ENCODE assay signal across 1 cellular context in the genomic region with DNA sequence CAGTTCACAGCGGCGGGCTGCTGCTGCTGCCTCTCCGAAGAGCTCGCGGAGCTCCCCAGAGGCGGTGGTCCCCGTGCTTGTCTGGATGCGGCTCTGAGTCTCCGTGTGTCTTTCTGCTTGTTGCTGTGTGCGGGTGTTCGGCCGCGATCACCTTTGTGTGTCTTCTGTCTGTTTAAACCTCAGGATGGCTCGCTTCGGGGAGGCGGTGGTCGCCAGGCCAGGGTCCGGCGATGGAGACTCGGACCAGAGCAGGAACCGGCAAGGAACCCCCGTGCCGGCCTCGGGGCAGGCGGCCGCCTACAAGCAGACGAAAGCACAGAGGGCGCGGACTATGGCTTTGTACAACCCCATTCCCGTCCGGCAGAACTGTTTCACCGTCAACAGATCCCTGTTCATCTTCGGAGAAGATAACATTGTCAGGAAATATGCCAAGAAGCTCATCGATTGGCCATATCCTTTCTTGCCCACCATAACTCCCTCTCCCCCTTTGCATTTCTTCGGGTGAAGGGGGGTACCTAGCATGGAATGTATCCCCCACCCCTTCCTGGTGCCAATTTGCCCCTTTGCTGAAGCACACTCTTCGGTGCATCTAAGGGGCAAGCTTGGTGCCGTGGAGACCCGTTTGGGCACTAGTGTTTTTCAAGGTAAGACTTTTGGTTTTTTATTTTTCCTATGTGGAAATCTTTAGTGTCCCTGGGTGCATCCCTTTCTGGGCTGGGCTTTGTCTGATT.
TF ChIP-seq lines count a peak whose summit lies in the region.

No MANE protein-coding gene starts in this region.

TF ChIP-seq in WTC11, 78 proteins besides CTCF, POLR2A, EP300 and RAD21 (continued from another document):
- no peak for TF ChIP-seq ZNF512 (CRISPR knock-in tag; IDR thresholded peaks at IDR 0.05; ENCODE audit: borderline replicate concordance)
- TF ChIP-seq, protein P1, sequence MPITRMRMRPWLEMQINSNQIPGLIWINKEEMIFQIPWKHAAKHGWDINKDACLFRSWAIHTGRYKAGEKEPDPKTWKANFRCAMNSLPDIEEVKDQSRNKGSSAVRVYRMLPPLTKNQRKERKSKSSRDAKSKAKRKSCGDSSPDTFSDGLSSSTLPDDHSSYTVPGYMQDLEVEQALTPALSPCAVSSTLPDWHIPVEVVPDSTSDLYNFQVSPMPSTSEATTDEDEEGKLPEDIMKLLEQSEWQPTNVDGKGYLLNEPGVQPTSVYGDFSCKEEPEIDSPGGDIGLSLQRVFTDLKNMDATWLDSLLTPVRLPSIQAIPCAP (CRISPR knock-in tag; IDR thresholded peaks at IDR 0.05) = no peak
- no peak for TF ChIP-seq ELF4 (CRISPR knock-in tag; IDR thresholded peaks at IDR 0.05; ENCODE audit: low read depth)
- TF ChIP-seq, protein P2, sequence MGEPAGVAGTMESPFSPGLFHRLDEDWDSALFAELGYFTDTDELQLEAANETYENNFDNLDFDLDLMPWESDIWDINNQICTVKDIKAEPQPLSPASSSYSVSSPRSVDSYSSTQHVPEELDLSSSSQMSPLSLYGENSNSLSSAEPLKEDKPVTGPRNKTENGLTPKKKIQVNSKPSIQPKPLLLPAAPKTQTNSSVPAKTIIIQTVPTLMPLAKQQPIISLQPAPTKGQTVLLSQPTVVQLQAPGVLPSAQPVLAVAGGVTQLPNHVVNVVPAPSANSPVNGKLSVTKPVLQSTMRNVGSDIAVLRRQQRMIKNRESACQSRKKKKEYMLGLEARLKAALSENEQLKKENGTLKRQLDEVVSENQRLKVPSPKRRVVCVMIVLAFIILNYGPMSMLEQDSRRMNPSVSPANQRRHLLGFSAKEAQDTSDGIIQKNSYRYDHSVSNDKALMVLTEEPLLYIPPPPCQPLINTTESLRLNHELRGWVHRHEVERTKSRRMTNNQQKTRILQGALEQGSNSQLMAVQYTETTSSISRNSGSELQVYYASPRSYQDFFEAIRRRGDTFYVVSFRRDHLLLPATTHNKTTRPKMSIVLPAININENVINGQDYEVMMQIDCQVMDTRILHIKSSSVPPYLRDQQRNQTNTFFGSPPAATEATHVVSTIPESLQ (CRISPR knock-in tag; IDR thresholded peaks at IDR 0.05) = no peak
- no peak for TF ChIP-seq CREB1 (CRISPR knock-in tag; IDR thresholded peaks at IDR 0.05)
- no peak for TF ChIP-seq CDX4 (CRISPR knock-in tag; IDR thresholded peaks at IDR 0.05; ENCODE audit: borderline replicate concordance)
- TF ChIP-seq, protein P3, sequence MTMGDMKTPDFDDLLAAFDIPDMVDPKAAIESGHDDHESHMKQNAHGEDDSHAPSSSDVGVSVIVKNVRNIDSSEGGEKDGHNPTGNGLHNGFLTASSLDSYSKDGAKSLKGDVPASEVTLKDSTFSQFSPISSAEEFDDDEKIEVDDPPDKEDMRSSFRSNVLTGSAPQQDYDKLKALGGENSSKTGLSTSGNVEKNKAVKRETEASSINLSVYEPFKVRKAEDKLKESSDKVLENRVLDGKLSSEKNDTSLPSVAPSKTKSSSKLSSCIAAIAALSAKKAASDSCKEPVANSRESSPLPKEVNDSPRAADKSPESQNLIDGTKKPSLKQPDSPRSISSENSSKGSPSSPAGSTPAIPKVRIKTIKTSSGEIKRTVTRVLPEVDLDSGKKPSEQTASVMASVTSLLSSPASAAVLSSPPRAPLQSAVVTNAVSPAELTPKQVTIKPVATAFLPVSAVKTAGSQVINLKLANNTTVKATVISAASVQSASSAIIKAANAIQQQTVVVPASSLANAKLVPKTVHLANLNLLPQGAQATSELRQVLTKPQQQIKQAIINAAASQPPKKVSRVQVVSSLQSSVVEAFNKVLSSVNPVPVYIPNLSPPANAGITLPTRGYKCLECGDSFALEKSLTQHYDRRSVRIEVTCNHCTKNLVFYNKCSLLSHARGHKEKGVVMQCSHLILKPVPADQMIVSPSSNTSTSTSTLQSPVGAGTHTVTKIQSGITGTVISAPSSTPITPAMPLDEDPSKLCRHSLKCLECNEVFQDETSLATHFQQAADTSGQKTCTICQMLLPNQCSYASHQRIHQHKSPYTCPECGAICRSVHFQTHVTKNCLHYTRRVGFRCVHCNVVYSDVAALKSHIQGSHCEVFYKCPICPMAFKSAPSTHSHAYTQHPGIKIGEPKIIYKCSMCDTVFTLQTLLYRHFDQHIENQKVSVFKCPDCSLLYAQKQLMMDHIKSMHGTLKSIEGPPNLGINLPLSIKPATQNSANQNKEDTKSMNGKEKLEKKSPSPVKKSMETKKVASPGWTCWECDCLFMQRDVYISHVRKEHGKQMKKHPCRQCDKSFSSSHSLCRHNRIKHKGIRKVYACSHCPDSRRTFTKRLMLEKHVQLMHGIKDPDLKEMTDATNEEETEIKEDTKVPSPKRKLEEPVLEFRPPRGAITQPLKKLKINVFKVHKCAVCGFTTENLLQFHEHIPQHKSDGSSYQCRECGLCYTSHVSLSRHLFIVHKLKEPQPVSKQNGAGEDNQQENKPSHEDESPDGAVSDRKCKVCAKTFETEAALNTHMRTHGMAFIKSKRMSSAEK (CRISPR knock-in tag; IDR thresholded peaks at IDR 0.05; ENCODE audit: borderline replicate concordance) = no peak
- no peak for TF ChIP-seq ETV6 (CRISPR knock-in tag; IDR thresholded peaks at IDR 0.05)
- TF ChIP-seq MLX (CRISPR knock-in tag; IDR thresholded peaks at IDR 0.05) = no peak
- TF ChIP-seq ZNF219 (CRISPR knock-in tag; IDR thresholded peaks at IDR 0.05; ENCODE audit: borderline replicate concordance) = no peak
- no peak for TF ChIP-seq CBFB (CRISPR knock-in tag; IDR thresholded peaks at IDR 0.05; ENCODE audit: low read depth)
- no peak for TF ChIP-seq TCF7 (CRISPR knock-in tag; IDR thresholded peaks at IDR 0.05; ENCODE audit: low read depth)
- TF ChIP-seq, protein P4, sequence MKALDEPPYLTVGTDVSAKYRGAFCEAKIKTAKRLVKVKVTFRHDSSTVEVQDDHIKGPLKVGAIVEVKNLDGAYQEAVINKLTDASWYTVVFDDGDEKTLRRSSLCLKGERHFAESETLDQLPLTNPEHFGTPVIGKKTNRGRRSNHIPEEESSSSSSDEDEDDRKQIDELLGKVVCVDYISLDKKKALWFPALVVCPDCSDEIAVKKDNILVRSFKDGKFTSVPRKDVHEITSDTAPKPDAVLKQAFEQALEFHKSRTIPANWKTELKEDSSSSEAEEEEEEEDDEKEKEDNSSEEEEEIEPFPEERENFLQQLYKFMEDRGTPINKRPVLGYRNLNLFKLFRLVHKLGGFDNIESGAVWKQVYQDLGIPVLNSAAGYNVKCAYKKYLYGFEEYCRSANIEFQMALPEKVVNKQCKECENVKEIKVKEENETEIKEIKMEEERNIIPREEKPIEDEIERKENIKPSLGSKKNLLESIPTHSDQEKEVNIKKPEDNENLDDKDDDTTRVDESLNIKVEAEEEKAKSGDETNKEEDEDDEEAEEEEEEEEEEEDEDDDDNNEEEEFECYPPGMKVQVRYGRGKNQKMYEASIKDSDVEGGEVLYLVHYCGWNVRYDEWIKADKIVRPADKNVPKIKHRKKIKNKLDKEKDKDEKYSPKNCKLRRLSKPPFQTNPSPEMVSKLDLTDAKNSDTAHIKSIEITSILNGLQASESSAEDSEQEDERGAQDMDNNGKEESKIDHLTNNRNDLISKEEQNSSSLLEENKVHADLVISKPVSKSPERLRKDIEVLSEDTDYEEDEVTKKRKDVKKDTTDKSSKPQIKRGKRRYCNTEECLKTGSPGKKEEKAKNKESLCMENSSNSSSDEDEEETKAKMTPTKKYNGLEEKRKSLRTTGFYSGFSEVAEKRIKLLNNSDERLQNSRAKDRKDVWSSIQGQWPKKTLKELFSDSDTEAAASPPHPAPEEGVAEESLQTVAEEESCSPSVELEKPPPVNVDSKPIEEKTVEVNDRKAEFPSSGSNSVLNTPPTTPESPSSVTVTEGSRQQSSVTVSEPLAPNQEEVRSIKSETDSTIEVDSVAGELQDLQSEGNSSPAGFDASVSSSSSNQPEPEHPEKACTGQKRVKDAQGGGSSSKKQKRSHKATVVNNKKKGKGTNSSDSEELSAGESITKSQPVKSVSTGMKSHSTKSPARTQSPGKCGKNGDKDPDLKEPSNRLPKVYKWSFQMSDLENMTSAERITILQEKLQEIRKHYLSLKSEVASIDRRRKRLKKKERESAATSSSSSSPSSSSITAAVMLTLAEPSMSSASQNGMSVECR (CRISPR knock-in tag; IDR thresholded peaks at IDR 0.05; ENCODE audit: borderline replicate concordance) = no peak
- TF ChIP-seq, protein P5, sequence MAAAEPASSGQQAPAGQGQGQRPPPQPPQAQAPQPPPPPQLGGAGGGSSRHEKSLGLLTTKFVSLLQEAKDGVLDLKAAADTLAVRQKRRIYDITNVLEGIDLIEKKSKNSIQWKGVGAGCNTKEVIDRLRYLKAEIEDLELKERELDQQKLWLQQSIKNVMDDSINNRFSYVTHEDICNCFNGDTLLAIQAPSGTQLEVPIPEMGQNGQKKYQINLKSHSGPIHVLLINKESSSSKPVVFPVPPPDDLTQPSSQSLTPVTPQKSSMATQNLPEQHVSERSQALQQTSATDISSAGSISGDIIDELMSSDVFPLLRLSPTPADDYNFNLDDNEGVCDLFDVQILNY (CRISPR knock-in tag; IDR thresholded peaks at IDR 0.05) = no peak
- TF ChIP-seq, protein P6, sequence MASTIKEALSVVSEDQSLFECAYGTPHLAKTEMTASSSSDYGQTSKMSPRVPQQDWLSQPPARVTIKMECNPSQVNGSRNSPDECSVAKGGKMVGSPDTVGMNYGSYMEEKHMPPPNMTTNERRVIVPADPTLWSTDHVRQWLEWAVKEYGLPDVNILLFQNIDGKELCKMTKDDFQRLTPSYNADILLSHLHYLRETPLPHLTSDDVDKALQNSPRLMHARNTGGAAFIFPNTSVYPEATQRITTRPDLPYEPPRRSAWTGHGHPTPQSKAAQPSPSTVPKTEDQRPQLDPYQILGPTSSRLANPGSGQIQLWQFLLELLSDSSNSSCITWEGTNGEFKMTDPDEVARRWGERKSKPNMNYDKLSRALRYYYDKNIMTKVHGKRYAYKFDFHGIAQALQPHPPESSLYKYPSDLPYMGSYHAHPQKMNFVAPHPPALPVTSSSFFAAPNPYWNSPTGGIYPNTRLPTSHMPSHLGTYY (CRISPR knock-in tag; IDR thresholded peaks at IDR 0.05) = no peak
